Comparison of ENCODE assay signal across 8 cellular contexts in the genomic region with DNA sequence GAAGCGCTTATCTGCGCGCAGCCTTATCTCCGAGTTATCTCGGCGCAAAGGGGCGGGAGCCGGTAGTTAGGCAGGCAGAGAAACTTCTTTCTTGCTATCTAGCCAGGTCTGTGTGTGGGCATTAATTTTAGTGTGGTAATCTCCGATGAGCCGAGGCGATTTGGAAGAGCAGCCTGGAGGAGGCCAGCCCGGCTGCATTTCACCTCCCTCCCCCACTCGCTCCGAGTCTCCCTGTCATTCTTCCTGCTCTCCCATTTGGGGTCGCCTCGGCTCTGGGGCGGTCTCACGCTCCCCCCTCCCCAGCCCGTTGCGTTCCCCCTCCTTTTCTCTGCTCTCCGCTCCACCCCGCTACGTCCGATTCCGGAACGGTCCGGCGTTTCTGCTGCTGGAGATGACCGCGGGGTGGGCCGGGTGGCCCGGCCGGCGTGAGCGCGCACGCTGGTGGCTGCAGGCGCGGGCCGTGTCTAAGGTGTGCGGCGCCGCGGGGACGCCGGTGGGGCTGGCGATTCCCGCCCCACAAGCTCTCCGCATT. TPM values are rescaled to one million over a fixed set of nuclear protein-coding genes. Genes with fewer than 3 reads are reported as not detected.
DNase-seq lines count a peak whose midpoint lies in the region; ATAC-seq, FAIRE-seq and TF ChIP-seq lines count a peak whose summit lies in the region.

No MANE protein-coding gene starts in this region.

- peaks cover 25% of the 10 kb centered on the region for H3K4me1 ChIP-seq in astrocyte (ENCODE audit: insufficient read depth, low read length)

- no peak for FAIRE-seq in astrocyte (lab: Jason Lieb, UNC)

- TF ChIP-seq CTCF in astrocyte (IDR thresholded peaks at IDR 0.05; ENCODE audit: insufficient read depth, low read depth, low read length), result no peak

- peak overlapping the region; percentile 92 for H3K4me3 Mint-ChIP-seq in astrocyte (ENCODE audit: unreplicated experiment)
- peak overlapping the region; percentile 91 to 92 for H3K4me3 Mint-ChIP-seq in stimulated activated naive CD8-positive, alpha-beta T cell treated with anti-CD3 and anti-CD28 coated beads, Interleukin-15, amount 100 ng/mL, for 72 hours

- H3K36me3 Mint-ChIP-seq in astrocyte (ENCODE audit: low read depth, unreplicated experiment), result peaks cover 17% of the 10 kb centered on the region

- H3K9ac ChIP-seq in astrocyte (ENCODE audit: low read length), result peak overlapping the region; percentile 98

- peak overlapping the region; percentile 93 for H3K4me2 ChIP-seq in astrocyte (ENCODE audit: low read length)

- peaks cover 46% of the 10 kb centered on the region for H3K27me3 ChIP-seq in astrocyte (ENCODE audit: insufficient read depth, low read length)

- peak overlapping the region; percentile 81 for H3K27ac ChIP-seq in astrocyte (ENCODE audit: low read depth, low read length)

- peak overlapping the region; percentile 89 for H3K27ac Mint-ChIP-seq in astrocyte (ENCODE audit: unreplicated experiment)
- peak overlapping the region in 1 of 2 donors; percentile 48 for H3K27ac Mint-ChIP-seq in stimulated activated naive CD8-positive, alpha-beta T cell treated with anti-CD3 and anti-CD28 coated beads, Interleukin-15, amount 100 ng/mL, for 72 hours

- H3K9me3 Mint-ChIP-seq in astrocyte (ENCODE audit: unreplicated experiment), result peaks cover 15% of the 10 kb centered on the region
- no peaks in the 10 kb centered on the region for H3K9me3 Mint-ChIP-seq in stimulated activated naive CD8-positive, alpha-beta T cell treated with anti-CD3 and anti-CD28 coated beads, Interleukin-15, amount 100 ng/mL, for 72 hours

- peak overlapping the region; percentile 62 for H2AFZ ChIP-seq in astrocyte (ENCODE audit: low read depth, low read length)

- H4K20me1 ChIP-seq in astrocyte (ENCODE audit: insufficient read depth, low read length), result peaks cover 66% of the 10 kb centered on the region

- H3K79me2 ChIP-seq in astrocyte (ENCODE audit: insufficient read depth, low read length), result peaks cover 53% of the 10 kb centered on the region

- H3K4me3 ChIP-seq in astrocyte (ENCODE audit: insufficient read depth, low read depth, low read length), result peak overlapping the region; percentile 85

- peak; percentile 38 for ATAC-seq in stimulated activated naive CD8-positive, alpha-beta T cell treated with anti-CD3 and anti-CD28 coated beads, Interleukin-15, amount 100 ng/mL, for 72 hours

- no peaks in the 10 kb centered on the region for H3K9me3 ChIP-seq in astrocyte (ENCODE audit: insufficient read depth, low read depth, low read length)

- peaks cover 6% of the 10 kb centered on the region for H3K4me1 Mint-ChIP-seq in astrocyte (ENCODE audit: low read depth, unreplicated experiment)
- peaks cover 57% of the 10 kb centered on the region for H3K4me1 Mint-ChIP-seq in stimulated activated naive CD8-positive, alpha-beta T cell treated with anti-CD3 and anti-CD28 coated beads, Interleukin-15, amount 100 ng/mL, for 72 hours

- peaks cover 7% of the 10 kb centered on the region for H3K36me3 ChIP-seq in astrocyte (ENCODE audit: insufficient read depth, low read length)

- peaks cover 53% of the 10 kb centered on the region for H3K27me3 Mint-ChIP-seq in astrocyte (ENCODE audit: low read depth, unreplicated experiment)
- H3K27me3 Mint-ChIP-seq in stimulated activated naive CD8-positive, alpha-beta T cell treated with anti-CD3 and anti-CD28 coated beads, Interleukin-15, amount 100 ng/mL, for 72 hours, result peaks cover 93% of the 10 kb centered on the region

- DNase-seq in GM03348 (ENCODE audit: low spot score) (peak; percentile 65), HT1080 (ENCODE audit: low read depth) (peak; percentile 34), astrocyte (ENCODE audit: low read depth) (no peak), iPS-NIHi11 (ENCODE audit: low spot score) (peak; percentile 50), medulla oblongata (ENCODE audit: extremely low spot score) (no peak), ecto neural progenitor cell (ENCODE audit: low spot score) (no peak), ureter (ENCODE audit: low spot score) (no peak)
- no peak for DNase-seq in stimulated activated naive CD8-positive, alpha-beta T cell treated with anti-CD3 and anti-CD28 coated beads, Interleukin-15, amount 100 ng/mL, for 72 hours

RNA-seq across cellular contexts. Expression of a gene that starts 0.6 kb away (rescaled TPM):
- 5.5 and 6.8 TPM in 2 replicates for total RNA-seq in HT1080 (2014; rRNA removed; shearing (Covaris generic))
- 6.8 and 8.9 TPM in 2 replicates for polyA plus RNA-seq in HT1080 (2015; cell fraction: cytosol; rRNA removed)
- polyA plus RNA-seq in HT1080 (2015; cell fraction: nucleus; rRNA removed), result 12.5 and 13.0 TPM in 2 replicates
- total RNA-seq in astrocyte (9.4 and 10.9 TPM in 2 replicates), ureter (12.6 TPM)

Comparison
In these comparisons a context has a peak if more than half of its experiments do, and no peak if none do; other contexts are left out.
1. DNase-seq: peak in GM03348 (single experiment), HT1080 (single experiment) and iPS-NIHi11 (single experiment); none in astrocyte (single experiment), stimulated activated naive CD8-positive, alpha-beta T cell treated with anti-CD3 and anti-CD28 coated beads, Interleukin-15, amount 100 ng/mL, for 72 hours (0 of 2), medulla oblongata (single experiment), ecto neural progenitor cell (single experiment) and ureter (single experiment).